Comparison of ENCODE assay signal across 1 cellular context in the genomic region with DNA sequence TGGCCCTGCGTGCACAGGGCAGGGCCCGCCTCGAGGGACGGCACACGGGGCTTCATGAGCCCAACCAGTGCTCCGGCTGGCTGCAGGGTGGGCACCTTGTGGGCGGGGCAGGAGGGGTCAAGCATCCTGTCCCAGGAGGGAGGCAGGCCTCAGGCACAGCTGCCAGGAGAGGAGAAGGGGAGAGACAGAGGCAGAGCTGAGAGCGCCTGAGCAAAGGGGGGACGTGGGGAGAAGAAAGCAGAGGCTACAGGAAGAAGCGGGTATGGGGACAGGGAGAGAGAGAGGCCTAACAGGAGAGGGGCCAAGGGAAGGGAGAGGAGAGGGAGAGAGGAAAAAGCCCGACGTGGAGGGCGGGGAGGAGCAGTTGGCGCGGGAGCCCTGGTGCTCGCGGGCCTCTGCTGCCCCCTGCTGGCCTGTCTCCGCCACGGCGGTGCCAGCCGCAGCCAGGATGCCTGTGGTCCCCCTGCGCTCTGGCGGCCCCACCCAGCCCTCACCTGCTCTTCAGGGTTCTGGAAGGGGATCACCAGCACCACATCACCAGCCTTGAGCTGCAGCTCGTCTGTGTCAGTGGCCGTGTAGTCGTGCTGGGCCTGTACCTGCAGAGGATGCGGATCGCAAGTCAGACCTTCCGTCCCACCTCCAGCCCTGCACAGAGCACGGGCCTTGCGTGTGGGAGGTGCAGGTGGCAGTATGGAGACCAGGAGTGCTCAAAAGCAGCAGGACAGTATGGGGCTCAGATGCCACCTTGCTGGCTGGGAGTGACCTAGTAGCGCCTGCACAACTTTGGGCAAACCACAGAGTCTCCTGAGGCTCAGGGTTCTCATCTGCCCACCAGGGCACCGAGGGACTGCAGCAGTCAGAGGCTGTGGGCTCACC.
A peak's percentile ranks its signal among the peaks of the same experiment; 100 is the strongest.
TF ChIP-seq lines count a peak whose summit lies in the region.

No MANE protein-coding gene starts in this region.

TF ChIP-seq in HepG2, 621 proteins besides CTCF, POLR2A, EP300 and RAD21 (continued from another document and continues in another):
- TF ChIP-seq, protein P1, sequence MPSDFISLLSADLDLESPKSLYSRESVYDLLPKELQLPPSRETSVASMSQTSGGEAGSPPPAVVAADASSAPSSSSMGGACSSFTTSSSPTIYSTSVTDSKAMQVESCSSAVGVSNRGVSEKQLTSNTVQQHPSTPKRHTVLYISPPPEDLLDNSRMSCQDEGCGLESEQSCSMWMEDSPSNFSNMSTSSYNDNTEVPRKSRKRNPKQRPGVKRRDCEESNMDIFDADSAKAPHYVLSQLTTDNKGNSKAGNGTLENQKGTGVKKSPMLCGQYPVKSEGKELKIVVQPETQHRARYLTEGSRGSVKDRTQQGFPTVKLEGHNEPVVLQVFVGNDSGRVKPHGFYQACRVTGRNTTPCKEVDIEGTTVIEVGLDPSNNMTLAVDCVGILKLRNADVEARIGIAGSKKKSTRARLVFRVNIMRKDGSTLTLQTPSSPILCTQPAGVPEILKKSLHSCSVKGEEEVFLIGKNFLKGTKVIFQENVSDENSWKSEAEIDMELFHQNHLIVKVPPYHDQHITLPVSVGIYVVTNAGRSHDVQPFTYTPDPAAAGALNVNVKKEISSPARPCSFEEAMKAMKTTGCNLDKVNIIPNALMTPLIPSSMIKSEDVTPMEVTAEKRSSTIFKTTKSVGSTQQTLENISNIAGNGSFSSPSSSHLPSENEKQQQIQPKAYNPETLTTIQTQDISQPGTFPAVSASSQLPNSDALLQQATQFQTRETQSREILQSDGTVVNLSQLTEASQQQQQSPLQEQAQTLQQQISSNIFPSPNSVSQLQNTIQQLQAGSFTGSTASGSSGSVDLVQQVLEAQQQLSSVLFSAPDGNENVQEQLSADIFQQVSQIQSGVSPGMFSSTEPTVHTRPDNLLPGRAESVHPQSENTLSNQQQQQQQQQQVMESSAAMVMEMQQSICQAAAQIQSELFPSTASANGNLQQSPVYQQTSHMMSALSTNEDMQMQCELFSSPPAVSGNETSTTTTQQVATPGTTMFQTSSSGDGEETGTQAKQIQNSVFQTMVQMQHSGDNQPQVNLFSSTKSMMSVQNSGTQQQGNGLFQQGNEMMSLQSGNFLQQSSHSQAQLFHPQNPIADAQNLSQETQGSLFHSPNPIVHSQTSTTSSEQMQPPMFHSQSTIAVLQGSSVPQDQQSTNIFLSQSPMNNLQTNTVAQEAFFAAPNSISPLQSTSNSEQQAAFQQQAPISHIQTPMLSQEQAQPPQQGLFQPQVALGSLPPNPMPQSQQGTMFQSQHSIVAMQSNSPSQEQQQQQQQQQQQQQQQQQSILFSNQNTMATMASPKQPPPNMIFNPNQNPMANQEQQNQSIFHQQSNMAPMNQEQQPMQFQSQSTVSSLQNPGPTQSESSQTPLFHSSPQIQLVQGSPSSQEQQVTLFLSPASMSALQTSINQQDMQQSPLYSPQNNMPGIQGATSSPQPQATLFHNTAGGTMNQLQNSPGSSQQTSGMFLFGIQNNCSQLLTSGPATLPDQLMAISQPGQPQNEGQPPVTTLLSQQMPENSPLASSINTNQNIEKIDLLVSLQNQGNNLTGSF (CRISPR knock-in tag; IDR thresholded peaks at IDR 0.05), result no peak
- peak; percentile 5; the same call in 1 of the 2 replicates for TF ChIP-seq NRL (CRISPR knock-in tag; IDR thresholded peaks at IDR 0.05; ENCODE audit: borderline replicate concordance)
- 0 out of 2 replicates have a peak, but pooled peaks have one; percentile 15 for TF ChIP-seq HES4 (CRISPR knock-in tag; IDR thresholded peaks at IDR 0.05; ENCODE audit: borderline replicate concordance)
- TF ChIP-seq ZNF784 (CRISPR knock-in tag; IDR thresholded peaks at IDR 0.05; ENCODE audit: borderline replicate concordance), result no peak
- no peak for TF ChIP-seq RFX5 (IDR thresholded peaks at IDR 0.05; ENCODE audit: low read depth, low read length)
- TF ChIP-seq, protein P2, sequence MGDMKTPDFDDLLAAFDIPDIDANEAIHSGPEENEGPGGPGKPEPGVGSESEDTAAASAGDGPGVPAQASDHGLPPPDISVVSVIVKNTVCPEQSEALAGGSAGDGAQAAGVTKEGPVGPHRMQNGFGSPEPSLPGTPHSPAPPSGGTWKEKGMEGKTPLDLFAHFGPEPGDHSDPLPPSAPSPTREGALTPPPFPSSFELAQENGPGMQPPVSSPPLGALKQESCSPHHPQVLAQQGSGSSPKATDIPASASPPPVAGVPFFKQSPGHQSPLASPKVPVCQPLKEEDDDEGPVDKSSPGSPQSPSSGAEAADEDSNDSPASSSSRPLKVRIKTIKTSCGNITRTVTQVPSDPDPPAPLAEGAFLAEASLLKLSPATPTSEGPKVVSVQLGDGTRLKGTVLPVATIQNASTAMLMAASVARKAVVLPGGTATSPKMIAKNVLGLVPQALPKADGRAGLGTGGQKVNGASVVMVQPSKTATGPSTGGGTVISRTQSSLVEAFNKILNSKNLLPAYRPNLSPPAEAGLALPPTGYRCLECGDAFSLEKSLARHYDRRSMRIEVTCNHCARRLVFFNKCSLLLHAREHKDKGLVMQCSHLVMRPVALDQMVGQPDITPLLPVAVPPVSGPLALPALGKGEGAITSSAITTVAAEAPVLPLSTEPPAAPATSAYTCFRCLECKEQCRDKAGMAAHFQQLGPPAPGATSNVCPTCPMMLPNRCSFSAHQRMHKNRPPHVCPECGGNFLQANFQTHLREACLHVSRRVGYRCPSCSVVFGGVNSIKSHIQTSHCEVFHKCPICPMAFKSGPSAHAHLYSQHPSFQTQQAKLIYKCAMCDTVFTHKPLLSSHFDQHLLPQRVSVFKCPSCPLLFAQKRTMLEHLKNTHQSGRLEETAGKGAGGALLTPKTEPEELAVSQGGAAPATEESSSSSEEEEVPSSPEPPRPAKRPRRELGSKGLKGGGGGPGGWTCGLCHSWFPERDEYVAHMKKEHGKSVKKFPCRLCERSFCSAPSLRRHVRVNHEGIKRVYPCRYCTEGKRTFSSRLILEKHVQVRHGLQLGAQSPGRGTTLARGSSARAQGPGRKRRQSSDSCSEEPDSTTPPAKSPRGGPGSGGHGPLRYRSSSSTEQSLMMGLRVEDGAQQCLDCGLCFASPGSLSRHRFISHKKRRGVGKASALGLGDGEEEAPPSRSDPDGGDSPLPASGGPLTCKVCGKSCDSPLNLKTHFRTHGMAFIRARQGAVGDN (CRISPR knock-in tag; IDR thresholded peaks at IDR 0.05), result peak; percentile 60
- TF ChIP-seq CBX1 (IDR thresholded peaks at IDR 0.05; ENCODE audit: low read depth), result no peak
- no peak for TF ChIP-seq ZKSCAN8 (CRISPR knock-in tag; IDR thresholded peaks at IDR 0.05; ENCODE audit: borderline replicate concordance)
- peak; percentile 90; the same call in 1 of the 2 replicates for TF ChIP-seq ZNF253 (CRISPR knock-in tag; IDR thresholded peaks at IDR 0.05; ENCODE audit: borderline replicate concordance)
- TF ChIP-seq, protein P3, sequence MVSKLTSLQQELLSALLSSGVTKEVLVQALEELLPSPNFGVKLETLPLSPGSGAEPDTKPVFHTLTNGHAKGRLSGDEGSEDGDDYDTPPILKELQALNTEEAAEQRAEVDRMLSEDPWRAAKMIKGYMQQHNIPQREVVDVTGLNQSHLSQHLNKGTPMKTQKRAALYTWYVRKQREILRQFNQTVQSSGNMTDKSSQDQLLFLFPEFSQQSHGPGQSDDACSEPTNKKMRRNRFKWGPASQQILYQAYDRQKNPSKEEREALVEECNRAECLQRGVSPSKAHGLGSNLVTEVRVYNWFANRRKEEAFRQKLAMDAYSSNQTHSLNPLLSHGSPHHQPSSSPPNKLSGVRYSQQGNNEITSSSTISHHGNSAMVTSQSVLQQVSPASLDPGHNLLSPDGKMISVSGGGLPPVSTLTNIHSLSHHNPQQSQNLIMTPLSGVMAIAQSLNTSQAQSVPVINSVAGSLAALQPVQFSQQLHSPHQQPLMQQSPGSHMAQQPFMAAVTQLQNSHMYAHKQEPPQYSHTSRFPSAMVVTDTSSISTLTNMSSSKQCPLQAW (CRISPR knock-in tag; IDR thresholded peaks at IDR 0.05), result peak; percentile 51; the same call in 1 of the 2 replicates
- no peak for TF ChIP-seq SATB2 (CRISPR knock-in tag; IDR thresholded peaks at IDR 0.05)
- TF ChIP-seq ZNF282 (IDR thresholded peaks at IDR 0.05; ENCODE audit: partially characterized antibody), result peak; percentile 33
- TF ChIP-seq ZFP91 (CRISPR knock-in tag; IDR thresholded peaks at IDR 0.05; ENCODE audit: borderline replicate concordance), result peak; percentile 30; the same call in 1 of the 2 replicates
- TF ChIP-seq NONO (IDR thresholded peaks at IDR 0.05), result no peak
- 0 out of 2 replicates have a peak, but pooled peaks have one; percentile 40 for TF ChIP-seq NONO (CRISPR knock-in tag; conservative IDR thresholded peaks at IDR 0.05)
- 0 out of 2 replicates have a peak, but pooled peaks have one; percentile 34 for TF ChIP-seq SMAD1 (CRISPR knock-in tag; IDR thresholded peaks at IDR 0.05; ENCODE audit: borderline replicate concordance, low read depth)
- no peak for TF ChIP-seq CBX2 (IDR thresholded peaks at IDR 0.05; ENCODE audit: low read depth, low read length)
- 0 out of 2 replicates have a peak, but pooled peaks have one; percentile 41 for TF ChIP-seq CBX2 (CRISPR knock-in tag; IDR thresholded peaks at IDR 0.05; ENCODE audit: low read depth)
- TF ChIP-seq ZNF788 (CRISPR knock-in tag; IDR thresholded peaks at IDR 0.05; ENCODE audit: borderline replicate concordance), result peak; percentile 41; the same call in 1 of the 2 replicates
- no peak for TF ChIP-seq ZNF781 (CRISPR knock-in tag; IDR thresholded peaks at IDR 0.05; ENCODE audit: borderline replicate concordance, not compliant biosample characterization)
- 0 out of 2 replicates have a peak, but pooled peaks have one; percentile 37 for TF ChIP-seq ZNF12 (CRISPR knock-in tag; IDR thresholded peaks at IDR 0.05)
- TF ChIP-seq PBX2 (CRISPR knock-in tag; IDR thresholded peaks at IDR 0.05), result no peak
- TF ChIP-seq, protein P4, sequence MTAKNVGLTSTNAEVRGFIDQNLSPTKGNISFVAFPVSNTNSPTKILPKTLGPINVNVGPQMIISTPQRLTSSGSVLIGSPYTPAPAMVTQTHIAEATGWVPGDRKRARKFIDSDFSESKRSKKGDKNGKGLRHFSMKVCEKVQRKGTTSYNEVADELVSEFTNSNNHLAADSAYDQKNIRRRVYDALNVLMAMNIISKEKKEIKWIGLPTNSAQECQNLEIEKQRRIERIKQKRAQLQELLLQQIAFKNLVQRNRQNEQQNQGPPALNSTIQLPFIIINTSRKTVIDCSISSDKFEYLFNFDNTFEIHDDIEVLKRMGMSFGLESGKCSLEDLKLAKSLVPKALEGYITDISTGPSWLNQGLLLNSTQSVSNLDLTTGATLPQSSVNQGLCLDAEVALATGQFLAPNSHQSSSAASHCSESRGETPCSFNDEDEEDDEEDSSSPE (CRISPR knock-in tag; IDR thresholded peaks at IDR 0.05), result peak; percentile 50; the same call in 1 of the 2 replicates
- TF ChIP-seq SOX5 (CRISPR knock-in tag; IDR thresholded peaks at IDR 0.05; ENCODE audit: borderline replicate concordance), result no peak
- TF ChIP-seq KDM5A (IDR thresholded peaks at IDR 0.05; ENCODE audit: borderline replicate concordance, low read length), result no peak
- TF ChIP-seq LCORL (IDR thresholded peaks at IDR 0.05), result no peak
- peak; percentile 63; the same call in 1 of the 2 replicates for TF ChIP-seq LCORL (CRISPR knock-in tag; IDR thresholded peaks at IDR 0.05)
- TF ChIP-seq TP53 (CRISPR knock-in tag; conservative IDR thresholded peaks at IDR 0.05), result no peak
- 0 out of 2 replicates have a peak, but pooled peaks have one; percentile 67 for TF ChIP-seq BCL3 (CRISPR knock-in tag; IDR thresholded peaks at IDR 0.05)
- peak; percentile 92 for TF ChIP-seq ZSCAN25 (CRISPR knock-in tag; IDR thresholded peaks at IDR 0.05)
- TF ChIP-seq CBX5 (CRISPR knock-in tag; IDR thresholded peaks at IDR 0.05; ENCODE audit: borderline replicate concordance), result peak; percentile 67
- no peak for TF ChIP-seq PHF8 (CRISPR knock-in tag; IDR thresholded peaks at IDR 0.05)
- TF ChIP-seq ZNF772 (CRISPR knock-in tag; IDR thresholded peaks at IDR 0.05), result peak; percentile 68; the same call in 1 of the 2 replicates
- TF ChIP-seq ZMYM3 (CRISPR knock-in tag; IDR thresholded peaks at IDR 0.05), result 0 out of 2 replicates have a peak, but pooled peaks have one; percentile 14
